Comparison of ENCODE assay signal across 28 cellular contexts in genomic region chr3:61761694-61762430, GRCh38.
"Had no signal": no experiment of that assay in that cellular context is flagged by ENCODE, and none has a peak within 500 bp of the region (broad histone marks: within the 10 kb centered on the region; RNA-seq: fewer than 3 reads in every experiment).

No MANE protein-coding gene starts in this region.

- H3K27me3 ChIP-seq: esophagus squamous epithelium, left lung, neutrophil, pancreas, right lobe of liver, thyroid gland had no signal

- H3K27ac ChIP-seq: esophagus squamous epithelium, left lung, lower lobe of right lung, neutrophil, pancreas, right lobe of liver, thyroid gland had no signal

- H3K36me3 ChIP-seq: esophagus squamous epithelium, left lung, lower lobe of right lung, neutrophil, pancreas, right lobe of liver, thyroid gland had no signal

- FAIRE-seq: endometrium, frontal cortex, islet of Langerhans, pancreas had no signal

- H3K9me3 ChIP-seq: esophagus squamous epithelium, lower lobe of right lung, mucosa of descending colon, neutrophil, pancreas, right lobe of liver, thyroid gland had no signal

- H3K4me3 ChIP-seq: esophagus squamous epithelium, left lung, lower lobe of right lung, mucosa of descending colon, pancreas, right lobe of liver, smooth muscle cell, thyroid gland had no signal

- ATAC-seq: effector memory CD8-positive, alpha-beta T cell; left lung; mucosa of descending colon; natural killer cell treated with Interleukin-12 subunit alpha and Interleukin-12 subunit beta and Interleukin-15 and Interleukin-18, amount 100 ng/mL, for 72 hours; pancreas; right lobe of liver; stimulated activated naive CD8-positive, alpha-beta T cell treated with anti-CD3 and anti-CD28 coated beads, Interleukin-15, amount 100 ng/mL, for 72 hours had no signal

- H3K4me1 ChIP-seq: esophagus squamous epithelium, left lung, lower lobe of right lung, pancreas, thyroid gland had no signal

- H3K4me2 ChIP-seq: smooth muscle cell had no signal

- DNase-seq: cortex of kidney; effector memory CD8-positive, alpha-beta T cell; erythroblast; esophagus squamous epithelium; head of caudate nucleus; hippocampal formation; left cardiac atrium; left lung; lower lobe of right lung; mucosa of descending colon; naive B cell; pancreas; retina; right lobe of liver; stimulated activated CD4-positive, alpha-beta T cell treated with anti-CD3 and anti-CD28 coated beads, Interleukin-12 subunit alpha, Interleukin-12 subunit beta, amount 100 ng/mL, for 4 hours; stimulated activated CD4-positive, alpha-beta T cell treated with anti-CD3 and anti-CD28 coated beads, Interleukin-1b, Interleukin-23, amount 100 ng/mL, for 48 hours; stimulated activated CD4-positive, alpha-beta T cell treated with anti-CD3 and anti-CD28 coated beads, Interleukin-4, amount 100 ng/mL, for 1 hour; stimulated activated CD8-positive, alpha-beta memory T cell treated with anti-CD3 and anti-CD28 coated beads, Interleukin-4, amount 100 ng/mL, for 48 hours; stimulated activated naive CD4-positive, alpha-beta T cell; stimulated activated naive CD8-positive, alpha-beta T cell treated with anti-CD3 and anti-CD28 coated beads, Interleukin-15, amount 100 ng/mL, for 72 hours; thyroid gland; trophoblast cell had no signal
